In the genomic region with DNA sequence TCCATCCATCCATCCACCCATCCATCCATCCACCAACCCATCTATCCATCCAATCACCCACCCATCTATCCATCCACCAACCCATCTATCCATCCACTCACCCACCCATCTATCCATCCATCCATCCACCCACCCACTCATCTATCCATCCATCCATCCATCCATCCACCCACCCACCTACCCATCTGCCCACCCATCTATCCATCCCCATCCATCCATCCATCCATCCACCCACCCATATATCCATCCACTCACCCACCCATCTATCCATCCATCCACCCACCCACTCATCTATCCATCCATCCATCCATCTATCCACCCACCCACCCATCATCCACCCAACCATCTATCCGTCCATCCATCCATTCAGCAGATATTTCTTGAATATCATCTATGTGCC, we compare ENCODE assay signal across 3 cellular contexts.
DNase-seq lines count a peak whose midpoint lies in the region; FAIRE-seq and TF ChIP-seq lines count a peak whose summit lies in the region.
"Not testable (repeated sequence)": the region's sequence is repeated elsewhere in the genome, so short reads cannot be mapped to it uniquely, and the experiment has no call there.

No MANE protein-coding gene starts in this region.

- not testable (repeated sequence) for H3K4me1 ChIP-seq in HEK293 (ENCODE audit: control insufficient read depth, insufficient read depth, low read length)

- TF ChIP-seq CTCF in HEK293 (tag by site-specific recombination; IDR thresholded peaks at IDR 0.05) = not testable (repeated sequence)

- not testable (repeated sequence) for H3K9me3 ChIP-seq in HEK293 (ENCODE audit: control insufficient read depth, insufficient read depth, low read depth, low read length)

- H3K4me3 ChIP-seq in HEK293 (ENCODE audit: low read depth, low read length) = not testable (repeated sequence)

- POLR2A ChIA-PET in HEK293 (lab: Yijun Ruan, JAX) = not testable (repeated sequence)

- H3K27ac ChIP-seq in HEK293 (ENCODE audit: extremely low read depth, low read depth, low read length) = not testable (repeated sequence)

- CTCF ChIA-PET in HEK293 (lab: Yijun Ruan, JAX) = not testable (repeated sequence)

- DNase-seq in HTR-8/SVneo (ENCODE audit: insufficient read length, low spot score); urothelium cell line (ENCODE audit: low spot score): not testable (repeated sequence)

- FAIRE-seq in HTR-8/SVneo (lab: Jason Lieb, UNC) = peak; percentile 63
- FAIRE-seq in urothelium cell line (lab: Jason Lieb, UNC) = peak; percentile 70

- not testable (repeated sequence) for H3K36me3 ChIP-seq in HEK293 (ENCODE audit: control insufficient read depth in 2 of 2, insufficient read depth in 1 of 2, low read length in 2 of 2)

TF ChIP-seq in HEK293, 187 proteins besides CTCF, POLR2A, EP300 and RAD21:
- TF ChIP-seq ZFHX2 (tag by site-specific recombination; conservative IDR thresholded peaks at IDR 0.05) (peak; percentile 50), EGR2 (tag by site-specific recombination; IDR thresholded peaks at IDR 0.05; ENCODE audit: low read depth) (peak; percentile 89), ZNF366 (tag by site-specific recombination; conservative IDR thresholded peaks at IDR 0.05) (0 out of 2 replicates have a peak, but pooled peaks have one; percentile 49)
